ENCODE assay signal across 23 cellular contexts in the genomic region with DNA sequence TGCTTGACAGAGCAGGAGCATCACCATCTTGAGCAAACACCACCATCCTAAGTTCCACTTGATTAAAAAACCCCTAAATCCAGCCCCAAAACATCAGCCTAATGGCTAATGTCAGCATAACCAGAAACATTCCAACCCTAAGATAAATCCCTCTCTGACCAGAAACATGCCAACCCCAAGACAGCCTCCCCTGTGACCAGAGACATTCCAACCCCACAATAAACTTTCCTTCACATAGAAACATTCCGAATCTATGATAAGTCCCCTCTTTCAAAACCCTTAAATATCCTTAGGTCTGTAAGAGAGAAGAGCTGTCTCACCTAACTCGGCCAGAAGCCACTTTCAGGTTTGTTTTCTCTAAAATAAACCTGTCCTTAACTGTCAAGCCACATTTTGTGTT. TPM values are rescaled to one million over a fixed set of nuclear protein-coding genes. Genes with fewer than 3 reads are reported as not detected.
DNase-seq lines count a peak whose midpoint lies in the region; ATAC-seq and TF ChIP-seq lines count a peak whose summit lies in the region.
"Had no signal": no experiment of that assay in that cellular context is flagged by ENCODE, and none has a peak within 500 bp of the region (broad histone marks: within the 10 kb centered on the region; RNA-seq: fewer than 3 reads in every experiment).

No MANE protein-coding gene starts in this region.

- H3K9ac ChIP-seq in neural progenitor cell: no peak overlapping the region

- H3K9me3 Mint-ChIP-seq in neural progenitor cell: peaks cover 9% of the 10 kb centered on the region
- H3K9me3 Mint-ChIP-seq in CD4-positive, alpha-beta memory T cell: no peaks in the 10 kb centered on the region

- no peak overlapping the region for H3K27ac Mint-ChIP-seq in neural progenitor cell
- no peak overlapping the region for H3K27ac Mint-ChIP-seq in CD4-positive, alpha-beta memory T cell
- H3K27ac Mint-ChIP-seq: HFFc6 had no signal

- H3K36me3 ChIP-seq in neural progenitor cell: no peaks in the 10 kb centered on the region
- no peaks in the 10 kb centered on the region for H3K36me3 ChIP-seq in aorta (ENCODE audit: control insufficient read depth in 1 of 2, insufficient read depth in 2 of 2, low read length in 1 of 2)
- H3K36me3 ChIP-seq in CD4-positive, alpha-beta memory T cell (ENCODE audit: insufficient read depth, low read length): no peaks in the 10 kb centered on the region
- H3K36me3 ChIP-seq: Peyer's patch had no signal

- no peaks in the 10 kb centered on the region for H3K9me3 ChIP-seq in right cardiac atrium (ENCODE audit: control insufficient read depth, low read length)
- no peaks in the 10 kb centered on the region for H3K9me3 ChIP-seq in neural progenitor cell (ENCODE audit: low read depth)
- H3K9me3 ChIP-seq in aorta (ENCODE audit: control insufficient read depth, low read length): no peaks in the 10 kb centered on the region
- H3K9me3 ChIP-seq in CD4-positive, alpha-beta memory T cell (ENCODE audit: control insufficient read depth in 1 of 2, low read length in 2 of 2): no peaks in the 10 kb centered on the region
- H3K9me3 ChIP-seq: Peyer's patch had no signal

- peaks cover 3% of the 10 kb centered on the region for H3K4me1 ChIP-seq in right cardiac atrium (ENCODE audit: control insufficient read depth, insufficient read depth, low read length)
- H3K4me1 ChIP-seq in neural progenitor cell: no peaks in the 10 kb centered on the region
- no peaks in the 10 kb centered on the region for H3K4me1 ChIP-seq in aorta (ENCODE audit: control insufficient read depth in 1 of 2, insufficient read depth in 2 of 2, low read length in 2 of 2)
- H3K4me1 ChIP-seq in CD4-positive, alpha-beta memory T cell (ENCODE audit: insufficient read depth, low read length): no peaks in the 10 kb centered on the region

- peaks cover 4% of the 10 kb centered on the region for H3K4me1 Mint-ChIP-seq in neural progenitor cell
- H3K4me1 Mint-ChIP-seq in CD4-positive, alpha-beta memory T cell: peaks cover 0 to 8% (median 3%) of the 10 kb centered on the region in 4 donors

- no peaks in the 10 kb centered on the region for H4K20me1 ChIP-seq in neural progenitor cell (ENCODE audit: low read depth)

- H3K4me3 Mint-ChIP-seq in neural progenitor cell: peak overlapping the region; percentile 57
- H3K4me3 Mint-ChIP-seq in CD4-positive, alpha-beta memory T cell: no peak overlapping the region
- H3K4me3 Mint-ChIP-seq: HFFc6 had no signal

- intact Hi-C loops in cardiac septum (cut with DNase I): no loop called here
- intact Hi-C loops in right cardiac atrium (cut with DNase I): no loop called here
- intact Hi-C loops in aorta (cut with DNase I): no loop called here
- intact Hi-C loops in CD4-positive, alpha-beta memory T cell (cut with micrococcal nuclease): no loop called here

- H3K27me3 ChIP-seq in right cardiac atrium (ENCODE audit: control insufficient read depth, insufficient read depth) (no peaks in the 10 kb centered on the region), neural progenitor cell (no peaks in the 10 kb centered on the region), aorta (ENCODE audit: control insufficient read depth in 1 of 2, insufficient read depth in 2 of 2, low read length in 1 of 2) (no peaks in the 10 kb centered on the region)
- H3K27me3 ChIP-seq in CD4-positive, alpha-beta memory T cell (ENCODE audit: insufficient read depth, low read length): no peaks in the 10 kb centered on the region
- H3K27me3 ChIP-seq: Peyer's patch had no signal

- no peaks in the 10 kb centered on the region for H3K36me3 Mint-ChIP-seq in neural progenitor cell
- H3K36me3 Mint-ChIP-seq in CD4-positive, alpha-beta memory T cell: no peaks in the 10 kb centered on the region

- peaks cover 5% of the 10 kb centered on the region for H3K27me3 Mint-ChIP-seq in neural progenitor cell (ENCODE audit: insufficient read depth, low read depth)
- peaks cover 9 to 12% of the 10 kb centered on the region in 2 donors for H3K27me3 Mint-ChIP-seq in CD4-positive, alpha-beta memory T cell

- POLR2A ChIA-PET in CD4-positive, alpha-beta memory T cell (lab: Charles Lee; ENCODE audit: partially characterized antibody): no interaction called here

- no peak overlapping the region for H3K27ac ChIP-seq in right cardiac atrium (ENCODE audit: low read length)
- no peak overlapping the region for H3K27ac ChIP-seq in neural progenitor cell
- H3K27ac ChIP-seq in aorta (ENCODE audit: low read depth in 1 of 2, low read length in 2 of 2): no peak overlapping the region
- H3K27ac ChIP-seq in CD4-positive, alpha-beta memory T cell (ENCODE audit: low read depth, low read length): no peak overlapping the region
- H3K27ac ChIP-seq: 22Rv1, Peyer's patch had no signal

- DNase-seq in cardiac septum (ENCODE audit: low spot score) (peak; percentile 12), right cardiac atrium (no peak), amniotic epithelial cell (ENCODE audit: low read depth) (peak; percentile 85), neural progenitor cell (ENCODE audit: low spot score) (no peak), aorta (no peak), NCI-H2081 treated with DMSO at 0.1 percent for 48 hours (lab: John Stamatoyannopoulos, UW) (no peak), NCI-H345 treated with DMSO at 0.1 percent for 48 hours (lab: John Stamatoyannopoulos, UW; ENCODE audit: unreplicated experiment) (no peak)
- no peak for DNase-seq in CD4-positive, alpha-beta memory T cell
- DNase-seq: ACHN, AML-193, EL, GF-D8, H7, HFFc6, NCI-H1092 treated with DMSO at 0.1 percent for 48 hours, NCI-H1436 treated with DMSO at 0.1 percent for 48 hours, NCI-H1930, NCI-H2227 treated with DMSO at 0.1 percent for 48 hours, NCI-H774, Peyer's patch, Right ventricle myocardium superior had no signal

- no peak overlapping the region for H2AFZ ChIP-seq in neural progenitor cell (replicated peaks)

- no peaks in the 10 kb centered on the region for H3K79me2 ChIP-seq in neural progenitor cell (ENCODE audit: low read depth)

- WGBS in right cardiac atrium: 91% methylated on average over 2 of the region's 2 CpGs
- 50 to 93% methylated on average over 2 of the region's 2 CpGs for WGBS in aorta, 2 donors

- CTCF ChIA-PET in CD4-positive, alpha-beta memory T cell (lab: Charles Lee; ENCODE audit: partially characterized antibody): no interaction called here

- no peak overlapping the region for H3K4me2 ChIP-seq in neural progenitor cell

- H3F3A ChIP-seq in neural progenitor cell (ENCODE audit: low read depth): no peaks in the 10 kb centered on the region

- ATAC-seq in right cardiac atrium (no peak), aorta (ENCODE audit: low FRiP score) (no peak)
- ATAC-seq: K562 had no signal

- TF ChIP-seq CTCF in neural progenitor cell (IDR thresholded peaks at IDR 0.05): no peak

- H3K4me3 ChIP-seq in right cardiac atrium (ENCODE audit: low read length): no peak overlapping the region
- H3K4me3 ChIP-seq in neural progenitor cell: no peak overlapping the region
- H3K4me3 ChIP-seq in aorta (ENCODE audit: low read length in 2 of 2): no peak overlapping the region
- H3K4me3 ChIP-seq in CD4-positive, alpha-beta memory T cell (ENCODE audit: low read length in 2 of 2): no peak overlapping the region
- H3K4me3 ChIP-seq: K562, Peyer's patch had no signal

RNA-seq across cellular contexts. Expression of a gene that starts 17.4 kb away (rescaled TPM):
- total RNA-seq in cardiac septum: 1.5 TPM
- 1 to 10 TPM in 3 of 4 donors, under 1 TPM in 1; 0.93 to 3.6 (median 2.7) TPM for total RNA-seq in right cardiac atrium
- 2.2 TPM for polyA plus RNA-seq in right cardiac atrium
- not detected in 2 replicates for total RNA-seq in neural progenitor cell (ENCODE audit: low replicate concordance)
- total RNA-seq in aorta: 10 to 100 TPM in 1 of 2 donors, 1 to 10 TPM in 1; 5.8 to 17.5 TPM
- polyA plus RNA-seq in aorta: 10 to 100 TPM in 1 of 2 donors, under 1 TPM in 1; 0.31 to 10.5 TPM
- under 1 TPM in 1 of 2 experiments, not detected in 1; 0.23 TPM for total RNA-seq in CD4-positive, alpha-beta memory T cell
- polyA plus RNA-seq in CD4-positive, alpha-beta memory T cell: not detected
- total RNA-seq: K562 had no signal

RNA-seq across cellular contexts. Expression of a gene that starts 42.1 kb away (rescaled TPM):
- 23.0 TPM for total RNA-seq in cardiac septum
- total RNA-seq in right cardiac atrium: 10 to 100 TPM; 23.3 to 28.7 (median 25.9) TPM
- polyA plus RNA-seq in right cardiac atrium: 7.3 TPM
- 1.6 and 2.1 TPM in 2 replicates for total RNA-seq in neural progenitor cell (ENCODE audit: low replicate concordance)
- 1 to 10 TPM; 7.1 to 7.9 TPM for total RNA-seq in aorta
- polyA plus RNA-seq in aorta: 1 to 10 TPM; 1.1 to 2.4 TPM
- 10 to 100 TPM in 1 of 2 experiments, 1 to 10 TPM in 1; 7.7 to 10.9 TPM for total RNA-seq in CD4-positive, alpha-beta memory T cell
- polyA plus RNA-seq in CD4-positive, alpha-beta memory T cell: 1 to 10 TPM; 1.6 to 1.9 TPM

Comparison
In these comparisons a context has a peak if more than half of its experiments do, and no peak if none do; other contexts are left out.
1. DNase-seq: peak in cardiac septum (single experiment) and amniotic epithelial cell (single experiment); none in right cardiac atrium (0 of 3), neural progenitor cell (single experiment), aorta (0 of 2), NCI-H2081 treated with DMSO at 0.1 percent for 48 hours (single experiment), CD4-positive, alpha-beta memory T cell (0 of 5) and NCI-H345 treated with DMSO at 0.1 percent for 48 hours (single experiment).